Comparison of ENCODE assay signal across 15 cellular contexts in the genomic region with DNA sequence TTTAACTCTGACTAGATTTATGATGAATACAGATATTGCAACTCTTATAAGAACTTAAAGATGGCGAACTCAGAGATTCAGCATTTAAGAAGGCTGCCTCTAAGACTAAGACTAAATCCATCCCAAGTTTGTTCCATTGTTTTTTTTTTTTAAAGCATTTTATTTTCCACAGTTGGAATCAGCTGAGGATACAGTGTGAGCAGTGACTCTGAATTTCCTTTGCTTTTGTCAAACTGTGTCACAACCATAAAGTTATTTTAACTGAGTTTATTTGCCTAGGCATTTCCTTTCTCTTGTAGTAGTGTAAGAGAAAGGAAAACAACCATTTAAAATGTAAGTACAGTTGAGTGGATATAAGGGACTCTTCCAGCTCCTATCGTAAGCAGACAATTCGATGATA.
DNase-seq lines count a peak whose midpoint lies in the region; ATAC-seq and TF ChIP-seq lines count a peak whose summit lies in the region.
"Had no signal": no experiment of that assay in that cellular context is flagged by ENCODE, and none has a peak within 500 bp of the region (broad histone marks: within the 10 kb centered on the region; RNA-seq: fewer than 3 reads in every experiment).

No MANE protein-coding gene starts in this region.

- WGBS in transverse colon (ENCODE audit: low coverage in 1 of 2), 2 donors, result 78 to 84% methylated on average over 3 of the region's 3 CpGs

- peak overlapping the region in 1 of 2 donors; percentile 93 for H3K27ac Mint-ChIP-seq in natural killer cell treated with Interleukin-12 subunit alpha and Interleukin-12 subunit beta and Interleukin-15 and Interleukin-18, amount 100 ng/mL, for 72 hours
- H3K27ac Mint-ChIP-seq: activated naive CD4-positive, alpha-beta T cell treated with anti-CD3 and anti-CD28 coated beads, Interleukin-2, amount 50 U/mL, for 72 hours; stimulated activated naive CD8-positive, alpha-beta T cell treated with anti-CD3 and anti-CD28 coated beads, Interleukin-15, amount 100 ng/mL, for 72 hours had no signal

- peak overlapping the region; percentile 75 for H3K4me3 Mint-ChIP-seq in natural killer cell treated with Interleukin-12 subunit alpha and Interleukin-12 subunit beta and Interleukin-15 and Interleukin-18, amount 100 ng/mL, for 72 hours
- H3K4me3 Mint-ChIP-seq: stimulated activated naive CD8-positive, alpha-beta T cell treated with anti-CD3 and anti-CD28 coated beads, Interleukin-15, amount 100 ng/mL, for 72 hours had no signal

- H2AFZ ChIP-seq in ACC112 (ENCODE audit: low read length, unreplicated experiment), result no peak overlapping the region
- H2AFZ ChIP-seq in OCI-LY3 (ENCODE audit: low read depth, low read length), result no peak overlapping the region

- no peak overlapping the region for H3K9ac ChIP-seq in OCI-LY3 (ENCODE audit: low read length)

- H3K79me2 ChIP-seq in ACC112 (ENCODE audit: control insufficient read depth, insufficient read depth, low read length, unreplicated experiment) (peaks cover 86% of the 10 kb centered on the region), OCI-LY3 (ENCODE audit: low read length) (peaks cover 5% of the 10 kb centered on the region; the same call in 1 of the 2 replicates)

- in situ Hi-C loops in transverse colon (cut with MboI; ENCODE audit: low pct_ligation_motif_present in 1 of 4, low pct_unique_long_range_greater_than_20kb in 1 of 4, low sequenced_read_pairs in 3 of 4), result no loop called here

- peak overlapping the region; percentile 79 for H3K4me2 ChIP-seq in OCI-LY3 (ENCODE audit: low read length)

- no peaks in the 10 kb centered on the region for H3K9me3 Mint-ChIP-seq in natural killer cell treated with Interleukin-12 subunit alpha and Interleukin-12 subunit beta and Interleukin-15 and Interleukin-18, amount 100 ng/mL, for 72 hours
- H3K9me3 Mint-ChIP-seq: activated naive CD4-positive, alpha-beta T cell treated with anti-CD3 and anti-CD28 coated beads, Interleukin-2, amount 50 U/mL, for 72 hours; stimulated activated naive CD8-positive, alpha-beta T cell treated with anti-CD3 and anti-CD28 coated beads, Interleukin-15, amount 100 ng/mL, for 72 hours had no signal

- peaks cover 78 to 94% of the 10 kb centered on the region in 2 donors for H3K4me1 Mint-ChIP-seq in natural killer cell treated with Interleukin-12 subunit alpha and Interleukin-12 subunit beta and Interleukin-15 and Interleukin-18, amount 100 ng/mL, for 72 hours (ENCODE audit: low read depth in 2 of 2)

- H3K4me3 ChIP-seq in ACC112 (ENCODE audit: low read depth, low read length) (peak overlapping the region; percentile 35), OCI-LY3 (ENCODE audit: low read length) (peak overlapping the region; percentile 7; the same call in 1 of the 2 replicates), transverse colon (no peak overlapping the region)

- DNase-seq in dermis microvascular lymphatic vessel endothelial cell (ENCODE audit: low read depth in 2 of 2) (peak; percentile 14 to 68), NCI-H146 treated with DMSO at 0.1 percent for 48 hours (lab: John Stamatoyannopoulos, UW; ENCODE audit: unreplicated experiment) (no peak), transverse colon (no peak), GM10266 (ENCODE audit: extremely low spot score) (no peak)
- no peak for DNase-seq in natural killer cell treated with Interleukin-12 subunit alpha and Interleukin-12 subunit beta and Interleukin-15 and Interleukin-18, amount 100 ng/mL, for 72 hours (ENCODE audit: low spot score)
- DNase-seq: activated CD4-positive, alpha-beta T cell treated with anti-CD3 and anti-CD28 coated beads for 1 hour; activated CD8-positive, alpha-beta memory T cell treated with anti-CD3 and anti-CD28 coated beads, Interleukin-2, amount 50 U/mL, for 4 hours; midbrain; NCI-H1105; stimulated activated CD4-positive, alpha-beta T cell treated with anti-CD3 and anti-CD28 coated beads, Interleukin-12 subunit alpha, Interleukin-12 subunit beta, amount 100 ng/mL, for 4 hours had no signal

- TF ChIP-seq POLR2A in transverse colon (IDR thresholded peaks at IDR 0.05), result no peak

- no peak for ATAC-seq in natural killer cell treated with Interleukin-12 subunit alpha and Interleukin-12 subunit beta and Interleukin-15 and Interleukin-18, amount 100 ng/mL, for 72 hours
- ATAC-seq in HG02623 (IDR thresholded peaks at IDR 0.05; ENCODE audit: unreplicated experiment), result no peak

- H3K4me1 ChIP-seq in ACC112 (ENCODE audit: control insufficient read depth, insufficient read depth, low read length, unreplicated experiment) (peaks cover 84% of the 10 kb centered on the region), OCI-LY3 (ENCODE audit: low read length) (peaks cover 63% of the 10 kb centered on the region), transverse colon (peaks cover 0 to 45% (median 1%) of the 10 kb centered on the region in 4 donors)

- peaks cover 12% of the 10 kb centered on the region for H3K36me3 Mint-ChIP-seq in natural killer cell treated with Interleukin-12 subunit alpha and Interleukin-12 subunit beta and Interleukin-15 and Interleukin-18, amount 100 ng/mL, for 72 hours
- H3K36me3 Mint-ChIP-seq: activated naive CD4-positive, alpha-beta T cell treated with anti-CD3 and anti-CD28 coated beads, Interleukin-2, amount 50 U/mL, for 72 hours had no signal

- H3K36me3 ChIP-seq in ACC112 (ENCODE audit: insufficient read depth, low read length) (no peaks in the 10 kb centered on the region), OCI-LY3 (replicated peaks; ENCODE audit: low read depth, low read length) (no peaks in the 10 kb centered on the region), transverse colon (no peaks in the 10 kb centered on the region)

- peak overlapping the region; percentile 97 for H3K27ac ChIP-seq in ACC112 (ENCODE audit: low read depth, low read length)
- H3K27ac ChIP-seq in OCI-LY3 (ENCODE audit: low read length), result no peak overlapping the region
- H3K27ac ChIP-seq in transverse colon, result peak overlapping the region in 1 of 4 donors; percentile 5

- H3K9me3 ChIP-seq in OCI-LY3 (ENCODE audit: insufficient read depth, low read length) (no peaks in the 10 kb centered on the region), transverse colon (no peaks in the 10 kb centered on the region)

- no peaks in the 10 kb centered on the region for H3K27me3 Mint-ChIP-seq in natural killer cell treated with Interleukin-12 subunit alpha and Interleukin-12 subunit beta and Interleukin-15 and Interleukin-18, amount 100 ng/mL, for 72 hours

- H4K20me1 ChIP-seq in OCI-LY3 (ENCODE audit: insufficient read depth, low read length), result peaks cover 4% of the 10 kb centered on the region; the same call in 1 of the 2 replicates

- H3K27me3 ChIP-seq in ACC112 (ENCODE audit: insufficient read depth, low read length) (no peaks in the 10 kb centered on the region), OCI-LY3 (ENCODE audit: low read depth, low read length) (no peaks in the 10 kb centered on the region), transverse colon (peaks cover 58% of the 10 kb centered on the region)

- intact Hi-C loops in transverse colon (cut with DNase I; ENCODE audit: low total_unique reads), result no loop called here

- no peak for TF ChIP-seq CTCF in OCI-LY3 (IDR thresholded peaks at IDR 0.05; ENCODE audit: low read depth, low read length)
- no peak for TF ChIP-seq CTCF in transverse colon (IDR thresholded peaks at IDR 0.05)
- TF ChIP-seq CTCF in GM10266 (IDR thresholded peaks at IDR 0.05; ENCODE audit: control insufficient read depth, insufficient read depth, low read depth, missing control alignments), result no peak

- no peak for TF ChIP-seq EP300 in transverse colon (IDR thresholded peaks at IDR 0.05; ENCODE audit: low read depth)

Comparison
In these comparisons a context has a peak if more than half of its experiments do, and no peak if none do; other contexts are left out.
1. H3K4me3 ChIP-seq: peak in ACC112 (single experiment) and OCI-LY3 (single experiment); none in transverse colon (0 of 4).
2. DNase-seq: peak in dermis microvascular lymphatic vessel endothelial cell (2 of 2); none in natural killer cell treated with Interleukin-12 subunit alpha and Interleukin-12 subunit beta and Interleukin-15 and Interleukin-18, amount 100 ng/mL, for 72 hours (single experiment), NCI-H146 treated with DMSO at 0.1 percent for 48 hours (single experiment), transverse colon (single experiment) and GM10266 (single experiment).